ENCODE assay signal across 15 cellular contexts in the genomic region with DNA sequence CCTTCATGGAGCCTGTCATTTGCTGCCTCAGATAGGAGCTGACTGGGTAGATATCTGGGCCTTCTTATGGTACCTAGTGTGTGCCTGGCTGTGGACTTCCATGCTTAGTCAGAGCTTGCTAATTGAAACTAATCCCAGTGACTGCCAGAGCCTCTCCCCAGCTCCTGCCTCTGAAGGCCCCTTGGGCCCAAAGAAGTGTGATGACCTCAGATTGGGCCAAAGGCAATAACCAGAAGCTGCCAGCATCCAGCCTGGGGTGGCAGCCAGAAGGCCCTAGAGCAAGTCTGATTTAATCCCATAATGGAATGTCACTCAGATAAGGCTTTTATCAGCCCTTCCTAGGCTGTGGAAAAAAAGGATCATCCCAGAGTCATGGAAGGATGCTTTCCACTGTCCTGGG. TPM values are rescaled to one million over a fixed set of nuclear protein-coding genes. Genes with fewer than 3 reads are reported as not detected.
A peak's percentile ranks its signal among the peaks of the same experiment; 100 is the strongest.
DNase-seq lines count a peak whose midpoint lies in the region; ATAC-seq, FAIRE-seq and TF ChIP-seq lines count a peak whose summit lies in the region.
"Had no signal": no experiment of that assay in that cellular context is flagged by ENCODE, and none has a peak within 500 bp of the region (broad histone marks: within the 10 kb centered on the region; RNA-seq: fewer than 3 reads in every experiment).

No MANE protein-coding gene starts in this region.

- intact Hi-C loops in MCF 10A (cut with micrococcal nuclease) (no loop called here), mammary epithelial cell (cut with micrococcal nuclease) (no loop called here)

- H3K36me3 Mint-ChIP-seq in MCF 10A (ENCODE audit: insufficient read depth, unreplicated experiment), result peaks cover 6% of the 10 kb centered on the region
- peaks cover 2% of the 10 kb centered on the region for H3K36me3 Mint-ChIP-seq in astrocyte (ENCODE audit: low read depth, unreplicated experiment)

- dilution Hi-C loops in mammary epithelial cell (cut with HindIII; ENCODE audit: low sequenced_read_pairs), result no loop called here

- H3K4me2 ChIP-seq in mammary epithelial cell (ENCODE audit: insufficient read depth, low read depth, low read length) (no peak overlapping the region), astrocyte (ENCODE audit: low read length) (peak overlapping the region; percentile 47), hepatocyte (peak overlapping the region; percentile 23)

- in situ Hi-C loops in mammary epithelial cell (cut with MboI; ENCODE audit: low sequenced_read_pairs in 2 of 2), result no loop called here

- H3K4me1 ChIP-seq in mammary epithelial cell (ENCODE audit: insufficient read depth, low read length) (no peaks in the 10 kb centered on the region), astrocyte (ENCODE audit: insufficient read depth, low read length) (peaks cover 11% of the 10 kb centered on the region), hepatocyte (ENCODE audit: insufficient read depth) (peaks cover 9% of the 10 kb centered on the region), suprapubic skin (peaks cover 7% of the 10 kb centered on the region)

- H3K27me3 ChIP-seq in mammary epithelial cell (ENCODE audit: insufficient read depth, low read length) (no peaks in the 10 kb centered on the region), astrocyte (ENCODE audit: insufficient read depth, low read length) (no peaks in the 10 kb centered on the region), hepatocyte (no peaks in the 10 kb centered on the region), suprapubic skin (no peaks in the 10 kb centered on the region)
- H3K27me3 ChIP-seq: tibial nerve had no signal

- H3K9me2 ChIP-seq in hepatocyte (replicated peaks; ENCODE audit: insufficient read depth), result no peaks in the 10 kb centered on the region

- H3K36me3 ChIP-seq in mammary epithelial cell (ENCODE audit: insufficient read depth, low read length) (no peaks in the 10 kb centered on the region), astrocyte (ENCODE audit: insufficient read depth, low read length) (no peaks in the 10 kb centered on the region), hepatocyte (replicated peaks; ENCODE audit: insufficient read depth, low read depth) (no peaks in the 10 kb centered on the region), suprapubic skin (no peaks in the 10 kb centered on the region)
- H3K36me3 ChIP-seq: lower lobe of right lung, tibial nerve had no signal

- BruUV-seq in MCF 10A (replicated peaks; lab: Mats Ljungman, UMichigan) (no TSS peak), mammary epithelial cell (replicated peaks; lab: Mats Ljungman, UMichigan) (no TSS peak)

- H3K9ac ChIP-seq in mammary epithelial cell (ENCODE audit: insufficient read depth, low read length), result no peak overlapping the region
- H3K9ac ChIP-seq in astrocyte (ENCODE audit: low read length), result no peak overlapping the region

- H3K27me3 Mint-ChIP-seq in MCF 10A (ENCODE audit: insufficient read depth, unreplicated experiment), result no peaks in the 10 kb centered on the region
- peaks cover 2% of the 10 kb centered on the region for H3K27me3 Mint-ChIP-seq in astrocyte (ENCODE audit: low read depth, unreplicated experiment)

- CTCF ChIA-PET in MCF 10A (lab: Yijun Ruan, JAX) (interaction anchor here (0.9 to 2.2 kb wide), 3 partner anchors 53 to 181 kb away, joined by 3 to 7 read pairs (median 3); no protein-coding TSS in a partner anchor), mammary epithelial cell (lab: Charles Lee; ENCODE audit: low non-redundant PET) (no interaction called here)

- no peak overlapping the region for H3K4me3 Mint-ChIP-seq in MCF 10A (ENCODE audit: unreplicated experiment)
- H3K4me3 Mint-ChIP-seq in astrocyte (ENCODE audit: unreplicated experiment), result no peak overlapping the region
- H3K4me3 Mint-ChIP-seq: WTC11 had no signal

- H3K27ac ChIP-seq in mammary epithelial cell (ENCODE audit: insufficient read depth, low read depth, low read length) (no peak overlapping the region), astrocyte (ENCODE audit: low read depth, low read length) (no peak overlapping the region), hepatocyte (peak overlapping the region; percentile 47), suprapubic skin (no peak overlapping the region)
- H3K27ac ChIP-seq: lower lobe of right lung, tibial nerve had no signal

- no peak for ATAC-seq in GM18868 (IDR thresholded peaks at IDR 0.05; ENCODE audit: unreplicated experiment)

- TF ChIP-seq CTCF in MCF 10A (IDR thresholded peaks at IDR 0.05; ENCODE audit: unreplicated experiment), result no peak
- TF ChIP-seq CTCF in mammary epithelial cell (conservative IDR thresholded peaks at IDR 0.05 in 1 of 2, IDR thresholded peaks at IDR 0.05 in 1 of 2; ENCODE audit: extremely low read depth in 1 of 2, insufficient read depth in 1 of 2, low read depth in 1 of 2, low read length in 2 of 2), result no peak
- TF ChIP-seq CTCF in astrocyte (IDR thresholded peaks at IDR 0.05; ENCODE audit: insufficient read depth, low read depth, low read length), result no peak
- no peak for TF ChIP-seq CTCF in hepatocyte (IDR thresholded peaks at IDR 0.05; ENCODE audit: poor library complexity)
- no peak for TF ChIP-seq CTCF in suprapubic skin (IDR thresholded peaks at IDR 0.05)

- H3K9me3 Mint-ChIP-seq in MCF 10A (ENCODE audit: unreplicated experiment), result no peaks in the 10 kb centered on the region
- peaks cover 9% of the 10 kb centered on the region for H3K9me3 Mint-ChIP-seq in astrocyte (ENCODE audit: unreplicated experiment)

- H3K4me1 Mint-ChIP-seq in MCF 10A (ENCODE audit: insufficient read depth, unreplicated experiment) (peaks cover 5% of the 10 kb centered on the region), astrocyte (ENCODE audit: low read depth, unreplicated experiment) (peaks cover 13% of the 10 kb centered on the region)

- H4K20me1 ChIP-seq in mammary epithelial cell (ENCODE audit: insufficient read depth, low read length), result no peaks in the 10 kb centered on the region
- H4K20me1 ChIP-seq in astrocyte (ENCODE audit: insufficient read depth, low read length), result no peaks in the 10 kb centered on the region
- no peaks in the 10 kb centered on the region for H4K20me1 ChIP-seq in hepatocyte (ENCODE audit: insufficient read depth, poor library complexity, severe bottlenecking)

- H3K27ac Mint-ChIP-seq in MCF 10A (ENCODE audit: low read depth, unreplicated experiment) (peak overlapping the region; percentile 28), astrocyte (ENCODE audit: unreplicated experiment) (peak overlapping the region; percentile 59)
- H3K27ac Mint-ChIP-seq: WTC11 had no signal

- no peak overlapping the region for H2AFZ ChIP-seq in mammary epithelial cell (ENCODE audit: low read depth, low read length)
- no peak overlapping the region for H2AFZ ChIP-seq in astrocyte (ENCODE audit: low read depth, low read length)
- H2AFZ ChIP-seq in hepatocyte, result no peak overlapping the region

- H3K79me2 ChIP-seq in mammary epithelial cell (ENCODE audit: insufficient read depth, low read length), result no peaks in the 10 kb centered on the region
- H3K79me2 ChIP-seq in astrocyte (ENCODE audit: insufficient read depth, low read length), result no peaks in the 10 kb centered on the region
- H3K79me2 ChIP-seq in hepatocyte, result no peaks in the 10 kb centered on the region

- H3K4me3 ChIP-seq in mammary epithelial cell (replicated peaks in 1 of 3; ENCODE audit: insufficient read depth in 1 of 3, low read depth in 2 of 3, low read length in 3 of 3) (no peak overlapping the region), astrocyte (ENCODE audit: insufficient read depth, low read depth, low read length) (no peak overlapping the region), hepatocyte (no peak overlapping the region), suprapubic skin (no peak overlapping the region)
- H3K4me3 ChIP-seq: lower lobe of right lung, tibial nerve had no signal

- no peak for DNase-seq in MCF 10A (ENCODE audit: unreplicated experiment)
- no peak for DNase-seq in mammary epithelial cell
- DNase-seq in astrocyte (ENCODE audit: low read depth), result peak; percentile 26
- peak; percentile 34 for DNase-seq in hepatocyte (ENCODE audit: low spot score)
- no peak for DNase-seq in suprapubic skin (ENCODE audit: low spot score in 2 of 2)
- no peak for DNase-seq in iPS-NIHi11 (ENCODE audit: low spot score)
- DNase-seq in OCI-M1 (lab: John Stamatoyannopoulos, UW), result no peak
- DNase-seq: amygdala, DND-41, lower lobe of right lung, nucleus accumbens, SIG-M5 had no signal

- H3K9me3 ChIP-seq in mammary epithelial cell (replicated peaks; ENCODE audit: insufficient read depth, low read length) (no peaks in the 10 kb centered on the region), astrocyte (ENCODE audit: insufficient read depth, low read depth, low read length) (no peaks in the 10 kb centered on the region), hepatocyte (ENCODE audit: low read depth) (no peaks in the 10 kb centered on the region), suprapubic skin (no peaks in the 10 kb centered on the region)
- H3K9me3 ChIP-seq: lower lobe of right lung had no signal

- no peak for TF ChIP-seq POLR2A in suprapubic skin (IDR thresholded peaks at IDR 0.05)

- POLR2A ChIA-PET in MCF 10A (lab: Yijun Ruan, JAX), result interaction anchor here (0.7 to 1.2 kb wide), 3 partner anchors 17 to 123 kb away, joined by 3 to 5 read pairs (median 3); partner anchors contain the start of genes CDC23 and KDM3B

- FAIRE-seq in astrocyte (lab: Jason Lieb, UNC), result no peak

- no peak for TF ChIP-seq EP300 in suprapubic skin (IDR thresholded peaks at IDR 0.05)

RNA-seq across cellular contexts. Expression of gene CDC23, which starts 17.1 kb away (rescaled TPM):
- 49.7 and 67.1 TPM in 2 replicates for total RNA-seq in MCF 10A (2022)
- total RNA-seq in mammary epithelial cell, result 10 to 100 TPM; 30.7 to 31.2 TPM
- 20.5 TPM for polyA plus RNA-seq in mammary epithelial cell
- polyA minus RNA-seq in mammary epithelial cell, result 36.2 TPM
- 27.6 and 34.2 TPM in 2 replicates for total RNA-seq in astrocyte
- 32.3 and 33.2 TPM in 2 replicates for total RNA-seq in hepatocyte
- polyA plus RNA-seq in hepatocyte, result 31.0 and 35.0 TPM in 2 replicates
- total RNA-seq in suprapubic skin, result 10 to 100 TPM; 17.9 to 30.6 (median 22.2) TPM

RNA-seq across cellular contexts. Expression of gene GFRA3, which starts 44.2 kb away (rescaled TPM):
- not detected in 2 replicates for total RNA-seq in MCF 10A (2022)
- not detected for total RNA-seq in mammary epithelial cell
- not detected for polyA plus RNA-seq in mammary epithelial cell
- polyA minus RNA-seq in mammary epithelial cell, result not detected
- 0.16 TPM in 1 of 2 replicates, not detected in the other for total RNA-seq in astrocyte
- total RNA-seq in hepatocyte, result 1.6 and 2.2 TPM in 2 replicates
- polyA plus RNA-seq in hepatocyte, result 3.2 and 4.2 TPM in 2 replicates
- 1 to 10 TPM in 2 of 4 donors, under 1 TPM in 1, not detected in 1; 0.85 to 2.0 (median 1.1) TPM for total RNA-seq in suprapubic skin

RNA-seq across cellular contexts. Expression of gene KIF20A, which starts 51.3 kb away (rescaled TPM):
- total RNA-seq in MCF 10A (2022) (19.0 and 30.6 TPM in 2 replicates), mammary epithelial cell (10 to 100 TPM in 1 of 2 donors, under 1 TPM in 1; 0.67 to 36.5 TPM), astrocyte (2.7 and 4.7 TPM in 2 replicates), hepatocyte (12.0 and 12.3 TPM in 2 replicates), suprapubic skin (1 to 10 TPM; 2.1 to 7.7 (median 5.1) TPM)
- polyA plus RNA-seq in mammary epithelial cell (47.0 TPM), hepatocyte (9.0 and 10.5 TPM in 2 replicates)
- polyA minus RNA-seq in mammary epithelial cell, result 45.0 TPM

RNA-seq across cellular contexts. Expression of gene BRD8, which starts 51.8 kb away (rescaled TPM):
- 93.4 and 108 TPM in 2 replicates for total RNA-seq in MCF 10A (2022)
- total RNA-seq in mammary epithelial cell, result 10 to 100 TPM; 25.8 to 44.5 TPM
- 25.6 TPM for polyA plus RNA-seq in mammary epithelial cell
- 102 TPM for polyA minus RNA-seq in mammary epithelial cell
- total RNA-seq in astrocyte, result 33.1 and 35.0 TPM in 2 replicates
- 39.2 and 50.9 TPM in 2 replicates for total RNA-seq in hepatocyte
- 50.7 and 53.0 TPM in 2 replicates for polyA plus RNA-seq in hepatocyte
- total RNA-seq in suprapubic skin, result 10 to 100 TPM; 27.4 to 53.8 (median 36.7) TPM

Comparison
In these comparisons a context has a peak if more than half of its experiments do, and no peak if none do; other contexts are left out.
1. DNase-seq: peak in astrocyte (single experiment) and hepatocyte (single experiment); none in MCF 10A (single experiment), mammary epithelial cell (single experiment), suprapubic skin (0 of 2), iPS-NIHi11 (single experiment) and OCI-M1 (single experiment).